In genomic region chr11:79436911-79437273, GRCh38 we compare ENCODE assay signal across 1 cellular context.
TF ChIP-seq lines count a peak whose summit lies in the region.

No MANE protein-coding gene starts in this region.

TF ChIP-seq in HepG2, 621 proteins besides CTCF, POLR2A, EP300 and RAD21 (continued from another document):
- no peak for TF ChIP-seq ATF4 (CRISPR knock-in tag; IDR thresholded peaks at IDR 0.05)
TF ChIP-seq in HepG2: peak in this region for 0.
